In genomic region chr12:26878661-26879119, GRCh38 we compare ENCODE assay signal across 8 cellular contexts. TPM values are rescaled to one million over a fixed set of nuclear protein-coding genes. Genes with fewer than 3 reads are reported as not detected.
DNase-seq lines count a peak whose midpoint lies in the region; ATAC-seq and TF ChIP-seq lines count a peak whose summit lies in the region.

No MANE protein-coding gene starts in this region.

- H2AFZ ChIP-seq in hepatocyte = no peak overlapping the region

- H3K36me3 ChIP-seq in hepatocyte (replicated peaks; ENCODE audit: insufficient read depth, low read depth) (no peaks in the 10 kb centered on the region), tibial artery (no peaks in the 10 kb centered on the region)

- H3K4me1 ChIP-seq in hepatocyte (ENCODE audit: insufficient read depth) (peaks cover 6% of the 10 kb centered on the region), tibial artery (peaks cover 0 to 10% (median 5%) of the 10 kb centered on the region in 4 donors)

- no peak for TF ChIP-seq POLR2A in GM18505 (IDR thresholded peaks at IDR 0.05; ENCODE audit: borderline replicate concordance, extremely low read depth, insufficient read depth, insufficient read length)

- ATAC-seq in GM18505 (IDR thresholded peaks at IDR 0.05; ENCODE audit: unreplicated experiment) (peak; percentile 43), HG03432 (IDR thresholded peaks at IDR 0.05; ENCODE audit: unreplicated experiment) (peak; percentile 80), HG02884 (IDR thresholded peaks at IDR 0.05; ENCODE audit: unreplicated experiment) (no peak)

- H3K27ac ChIP-seq in hepatocyte (no peak overlapping the region), tibial artery (no peak overlapping the region)

- no peaks in the 10 kb centered on the region for H4K20me1 ChIP-seq in hepatocyte (ENCODE audit: insufficient read depth, poor library complexity, severe bottlenecking)

- no peaks in the 10 kb centered on the region for H3K27me3 ChIP-seq in hepatocyte
- H3K27me3 ChIP-seq in tibial artery = no peaks in the 10 kb centered on the region

- peak; percentile 81 for DNase-seq in RPMI8226
- peak; percentile 19 for DNase-seq in hepatocyte (ENCODE audit: low spot score)
- DNase-seq in tibial artery = peak; percentile 38 to 68
- no peak for DNase-seq in NCI-H1436 treated with DMSO at 0.1 percent for 48 hours (lab: John Stamatoyannopoulos, UW)
- DNase-seq in SIG-M5 (lab: John Stamatoyannopoulos, UW) = no peak

- intact Hi-C loops in tibial artery (cut with DNase I; ENCODE audit: low total_unique reads) = no loop called here

- 70% methylated on average over 6 of the region's 6 CpGs for WGBS in hepatocyte (ENCODE audit: low lambda C conversion rate, missing lambda C conversion rate)

- TF ChIP-seq CTCF in hepatocyte (IDR thresholded peaks at IDR 0.05; ENCODE audit: poor library complexity) (no peak), tibial artery (IDR thresholded peaks at IDR 0.05) (no peak)

- no peaks in the 10 kb centered on the region for H3K9me2 ChIP-seq in hepatocyte (replicated peaks; ENCODE audit: insufficient read depth)

- H3K4me2 ChIP-seq in hepatocyte = no peak overlapping the region

- no peaks in the 10 kb centered on the region for H3K9me3 ChIP-seq in hepatocyte (ENCODE audit: low read depth)
- H3K9me3 ChIP-seq in tibial artery = no peaks in the 10 kb centered on the region

- no peaks in the 10 kb centered on the region for H3K79me2 ChIP-seq in hepatocyte

- H3K4me3 ChIP-seq in hepatocyte = no peak overlapping the region
- H3K4me3 ChIP-seq in tibial artery = no peak overlapping the region

RNA-seq across cellular contexts. Expression of gene ITPR2, which starts 45.7 kb away (rescaled TPM):
- 39.6 and 51.4 TPM in 2 replicates for total RNA-seq in hepatocyte
- polyA plus RNA-seq in hepatocyte = 22.0 and 36.7 TPM in 2 replicates

RNA-seq across cellular contexts. Expression of gene INTS13, which starts 59.1 kb away (rescaled TPM):
- 24.6 and 40.4 TPM in 2 replicates for total RNA-seq in hepatocyte
- polyA plus RNA-seq in hepatocyte = 12.6 and 13.8 TPM in 2 replicates

RNA-seq across cellular contexts. Expression of gene FGFR1OP2, which starts 59.6 kb away (rescaled TPM):
- 43.7 and 56.4 TPM in 2 replicates for total RNA-seq in hepatocyte
- 22.3 and 24.1 TPM in 2 replicates for polyA plus RNA-seq in hepatocyte

Comparison
In these comparisons a context has a peak if more than half of its experiments do, and no peak if none do; other contexts are left out.
1. DNase-seq: peak in RPMI8226 (single experiment), hepatocyte (single experiment) and tibial artery (2 of 2); none in NCI-H1436 treated with DMSO at 0.1 percent for 48 hours (single experiment) and SIG-M5 (single experiment).